ENCODE assay signal across 8 cellular contexts in genomic region chr16:370443-370842, GRCh38. TPM values are rescaled to one million over a fixed set of nuclear protein-coding genes. Genes with fewer than 3 reads are reported as not detected.
A peak's percentile ranks its signal among the peaks of the same experiment; 100 is the strongest.
DNase-seq lines count a peak whose midpoint lies in the region; ATAC-seq, FAIRE-seq and TF ChIP-seq lines count a peak whose summit lies in the region.

TSS of gene MRPL28 (minus strand) at chr16:370538. CDS start at chr16:370218, 320 bp downstream.

- DNase-seq in CD4-positive, alpha-beta T cell: peak; percentile 85 to 93 (median 92)
- peak; percentile 95 for DNase-seq in HTR-8/SVneo (ENCODE audit: insufficient read length, low spot score)
- peak; percentile 90 for DNase-seq in NOMO-1 treated with DMSO at 0.1 percent for 48 hours (lab: John Stamatoyannopoulos, UW; ENCODE audit: unreplicated experiment)
- DNase-seq in effector memory CD4-positive, alpha-beta T cell: peak; percentile 82 to 88 (median 84)
- DNase-seq in medulla oblongata (ENCODE audit: extremely low spot score): peak; percentile 97
- peak; percentile 89 to 91 (median 90) for DNase-seq in stimulated activated CD4-positive, alpha-beta T cell treated with anti-CD3 and anti-CD28 coated beads, TNF-alpha, amount 100 ng/mL, for 48 hours (ENCODE audit: low read depth in 3 of 3)

- POLR2A ChIA-PET in CD4-positive, alpha-beta T cell (lab: Charles Lee): interaction anchor here (0.6 to 2.3 kb wide), 8 partner anchors 8 to 135 kb away, joined by 3 to 60 read pairs (median 6); partner anchors contain the start of genes DECR2, PGAP6 and RAB11FIP3
- POLR2A ChIA-PET in activated CD8-positive, alpha-beta memory T cell treated with anti-CD3 and anti-CD28 coated beads for 36 hours (lab: Charles Lee): no interaction called here

- H3K27ac ChIP-seq in CD4-positive, alpha-beta T cell (ENCODE audit: low read depth, low read length): peak within 1 kb of the TSS; percentile 23
- H3K27ac ChIP-seq in effector memory CD4-positive, alpha-beta T cell (ENCODE audit: insufficient read depth, low read length, poor library complexity, severe bottlenecking): peak within 1 kb of the TSS; percentile 37

- peaks cover 21% of the 10 kb centered on the region for H3K4me1 ChIP-seq in effector memory CD4-positive, alpha-beta T cell (ENCODE audit: control insufficient read depth, insufficient read depth, low read length, poor library complexity, severe bottlenecking)

- H3K4me1 Mint-ChIP-seq in CD4-positive, alpha-beta T cell (ENCODE audit: low read depth): peaks cover 17% of the 10 kb centered on the region

- H3K4me3 Mint-ChIP-seq in CD4-positive, alpha-beta T cell: peak within 1 kb of the TSS; percentile 95

- H3K36me3 ChIP-seq in effector memory CD4-positive, alpha-beta T cell (ENCODE audit: control insufficient read depth, insufficient read depth, low read length): peaks cover 54% of the 10 kb centered on the region

- no peaks in the 10 kb centered on the region for H3K9me3 Mint-ChIP-seq in CD4-positive, alpha-beta T cell

- no peaks in the 10 kb centered on the region for H3K27me3 Mint-ChIP-seq in CD4-positive, alpha-beta T cell

- peak; percentile 96 for FAIRE-seq in HTR-8/SVneo (lab: Jason Lieb, UNC)

- peak; percentile 100 for ATAC-seq in CD4-positive, alpha-beta T cell (ENCODE audit: poor library complexity)
- peak; percentile 88 for ATAC-seq in GM19463 (IDR thresholded peaks at IDR 0.05; ENCODE audit: unreplicated experiment)

- H3K9me3 ChIP-seq in CD4-positive, alpha-beta T cell (ENCODE audit: control insufficient read depth, low read length): no peaks in the 10 kb centered on the region
- no peaks in the 10 kb centered on the region for H3K9me3 ChIP-seq in effector memory CD4-positive, alpha-beta T cell (ENCODE audit: control insufficient read depth, low read length)

- peak within 1 kb of the TSS; percentile 37 for H3K4me3 ChIP-seq in effector memory CD4-positive, alpha-beta T cell (ENCODE audit: insufficient read depth, low read depth, low read length, poor library complexity, severe bottlenecking)

- CTCF ChIA-PET in CD4-positive, alpha-beta T cell (lab: Charles Lee): interaction anchor here (0.9 to 2.0 kb wide), 5 partner anchors 8 to 273 kb away, joined by 3 to 8 read pairs (median 4); partner anchors contain the start of genes DECR2 and FAM234A
- CTCF ChIA-PET in activated CD8-positive, alpha-beta memory T cell treated with anti-CD3 and anti-CD28 coated beads for 36 hours (lab: Charles Lee): interaction anchor here (1.3 to 1.5 kb wide), 2 partner anchors 9 to 16 kb away, joined by 6 to 7 read pairs; no protein-coding TSS in a partner anchor

- peak within 1 kb of the TSS; percentile 83 for H3K27ac Mint-ChIP-seq in CD4-positive, alpha-beta T cell

- peaks cover 37% of the 10 kb centered on the region for H3K36me3 Mint-ChIP-seq in CD4-positive, alpha-beta T cell (ENCODE audit: low read depth)

- no peak for TF ChIP-seq CTCF in CD4-positive, alpha-beta T cell (IDR thresholded peaks at IDR 0.05)

- H3K27me3 ChIP-seq in CD4-positive, alpha-beta T cell (ENCODE audit: control insufficient read depth, insufficient read depth, low read length): no peaks in the 10 kb centered on the region
- no peaks in the 10 kb centered on the region for H3K27me3 ChIP-seq in effector memory CD4-positive, alpha-beta T cell (replicated peaks; ENCODE audit: control insufficient read depth, insufficient read depth, low read length, poor library complexity, severe bottlenecking)

- intact Hi-C loops in CD4-positive, alpha-beta T cell (cut with DNase I, micrococcal nuclease): loop anchor here in 1 of 2 experiments (1.0 kb wide), 3 partner anchors 11 to 31 kb away; partner anchors contain the start of genes AXIN1, DECR2 and PGAP6

RNA-seq across cellular contexts. Expression of gene MRPL28, which starts in this region (rescaled TPM):
- total RNA-seq in CD4-positive, alpha-beta T cell: 10 to 100 TPM; 19.6 to 19.7 TPM
- 10 to 100 TPM; 94.6 to 97.6 TPM for total RNA-seq in activated CD8-positive, alpha-beta memory T cell treated with anti-CD3 and anti-CD28 coated beads for 36 hours

Comparison
In these comparisons a context has a peak if more than half of its experiments do, and no peak if none do; other contexts are left out.
1. Peak in every context shown above with its lines: DNase-seq, ATAC-seq, H3K4me3 ChIP-seq and H3K27ac ChIP-seq.
2. RNA of gene MRPL28 (total RNA-seq): 94.6 to 97.6 TPM in activated CD8-positive, alpha-beta memory T cell treated with anti-CD3 and anti-CD28 coated beads for 36 hours; 19.6 to 19.7 TPM in CD4-positive, alpha-beta T cell; every median in the first group is over 4 times any median in the second.